Comparison of ENCODE assay signal across 32 cellular contexts in the genomic region with DNA sequence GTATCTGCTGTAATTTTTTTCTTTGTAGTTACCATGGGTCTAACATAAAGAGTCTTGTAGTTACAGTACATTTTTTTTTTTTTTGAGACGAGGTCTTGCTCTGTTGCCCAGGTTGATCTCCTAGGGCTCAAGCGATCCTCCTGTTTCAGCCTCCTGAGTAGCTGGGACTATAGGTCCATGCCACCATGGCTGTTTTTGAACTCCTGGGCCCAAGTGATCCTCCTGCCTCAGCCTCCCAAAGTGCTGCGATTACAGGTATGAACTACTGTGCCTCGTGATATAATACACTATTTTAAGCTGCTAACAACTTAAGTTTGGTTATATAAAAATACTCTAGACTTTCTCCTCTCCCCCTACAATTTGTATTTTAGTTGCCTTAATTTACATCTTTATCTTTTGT.
"Had no signal": no experiment of that assay in that cellular context is flagged by ENCODE, and none has a peak within 500 bp of the region (broad histone marks: within the 10 kb centered on the region; RNA-seq: fewer than 3 reads in every experiment).

No MANE protein-coding gene starts in this region.

- H3K9me3 ChIP-seq: body of pancreas had no signal

- H3K4me1 ChIP-seq: adrenal gland, breast epithelium had no signal

- H3K36me3 ChIP-seq: adrenal gland, brain microvascular endothelial cell, breast epithelium had no signal

- ATAC-seq: activated CD8-positive, alpha-beta T cell treated with anti-CD3 and anti-CD28 coated beads for 36 hours; activated naive CD4-positive, alpha-beta T cell treated with anti-CD3 and anti-CD28 coated beads, Interleukin-2, amount 50 U/mL, for 72 hours; activated T-cell treated with anti-CD3 and anti-CD28 coated beads, Interleukin-2, amount 50 U/mL, for 4 hours; activated T-cell treated with anti-CD3 and anti-CD28 coated beads, Interleukin-2, amount 50 U/mL, for 72 hours; activated T-helper 17 cell treated with anti-CD3 and anti-CD28 coated beads, Interleukin-2, amount 50 U/mL, for 72 hours; body of pancreas had no signal

- H3K27ac ChIP-seq: adrenal gland, body of pancreas, brain microvascular endothelial cell, breast epithelium, VCaP had no signal

- H3K27me3 ChIP-seq: adrenal gland, body of pancreas, brain microvascular endothelial cell, breast epithelium had no signal

- H3K4me3 ChIP-seq: adrenal gland, body of pancreas, breast epithelium had no signal

- DNase-seq: activated B cell treated with CpG ODN at 0.5 μM for 24 hours; activated CD4-positive, alpha-beta memory T cell treated with anti-CD3 and anti-CD28 coated beads for 36 hours; activated CD4-positive, alpha-beta T cell treated with anti-CD3 and anti-CD28 coated beads for 4 hours; activated CD4-positive, alpha-beta T cell treated with anti-CD3 and anti-CD28 coated beads, Interleukin-2, amount 10 ng/mL, durations not matched to agents 24 days and 14 days; activated CD4-positive, alpha-beta T cell treated with anti-CD3 and anti-CD28 coated beads, Interleukin-2, amount 50 U/mL, for 4 hours; activated CD4-positive, CD25-positive, alpha-beta regulatory T cell treated with anti-CD3 and anti-CD28 coated beads, Interleukin-2, amount 50 U/mL, for 72 hours; activated CD8-positive, alpha-beta memory T cell treated with anti-CD3 and anti-CD28 coated beads, Interleukin-2, amount 50 U/mL, for 4 hours; activated CD8-positive, alpha-beta T cell treated with anti-CD3 and anti-CD28 coated beads for 36 hours; activated effector memory CD4-positive, alpha-beta T cell treated with anti-CD3 and anti-CD28 coated beads, Interleukin-2, amount 50 U/mL, for 16 hours; activated gamma-delta T cell treated with Interleukin-2 at 50 U/mL for 16 hours; activated naive CD4-positive, alpha-beta T cell; activated naive CD4-positive, alpha-beta T cell treated with anti-CD3 and anti-CD28 coated beads for 36 hours; activated naive CD4-positive, alpha-beta T cell treated with anti-CD3 and anti-CD28 coated beads, Interleukin-2, amount 50 U/mL, for 16 hours; activated naive CD8-positive, alpha-beta T cell treated with anti-CD3 and anti-CD28 coated beads for 36 hours; activated T-cell treated with anti-CD3 and anti-CD28 coated beads for 4 hours; activated T-cell treated with anti-CD3 and anti-CD28 coated beads, Interleukin-2, amount 50 U/mL, for 1 hour; activated T-cell treated with anti-CD3 and anti-CD28 coated beads, Interleukin-2, amount 50 U/mL, for 4 hours; activated T-cell treated with anti-CD3 and anti-CD28 coated beads, Interleukin-2, amount 50 U/mL, for 72 hours; adrenal gland; amniotic stem cell; aorta; body of pancreas; brain microvascular endothelial cell; caudate nucleus; cerebellar nuclear complex; T-helper 1 cell; T-helper 2 cell; T-helper 9 cell had no signal
